10 cellular contexts compared by ENCODE assay signal in genomic region chr2:239295377-239296019, GRCh38.
A peak's percentile ranks its signal among the peaks of the same experiment; 100 is the strongest.
DNase-seq lines count a peak whose midpoint lies in the region; ATAC-seq and TF ChIP-seq lines count a peak whose summit lies in the region.
"Had no signal": no experiment of that assay in that cellular context is flagged by ENCODE, and none has a peak within 500 bp of the region (broad histone marks: within the 10 kb centered on the region; RNA-seq: fewer than 3 reads in every experiment).

No MANE protein-coding gene starts in this region.

- no peak for ATAC-seq in psoas muscle

- WGBS in psoas muscle, 3 donors = 59 to 79% (median 67%) methylated on average over 6 of the region's 6 CpGs

- H3K4me3 ChIP-seq in dorsolateral prefrontal cortex = peak overlapping the region in 16 of 59 donors; percentile 2 to 48 (median 14)
- peak overlapping the region; percentile 44 for H3K4me3 ChIP-seq in psoas muscle
- H3K4me3 ChIP-seq: prostate gland had no signal

- H3K27ac ChIP-seq in KOPT-K1 (ENCODE audit: low read depth, low read length, poor library complexity, severe bottlenecking) (peak overlapping the region; percentile 100), dorsolateral prefrontal cortex (peak overlapping the region in 58 of 59 donors; percentile 3 to 90 (median 79)), psoas muscle (peak overlapping the region; percentile 97)
- H3K27ac ChIP-seq: prostate gland had no signal

- no peak for TF ChIP-seq CTCF in dorsolateral prefrontal cortex (IDR thresholded peaks at IDR 0.05 in 54 of 56, conservative IDR thresholded peaks at IDR 0.05 in 2 of 56; ENCODE audit: low read depth in 1 of 56, partially characterized antibody in 56 of 56)
- TF ChIP-seq CTCF in psoas muscle (IDR thresholded peaks at IDR 0.05) = no peak

- intact Hi-C loops in dorsolateral prefrontal cortex (cut with DNase I) = no loop called here
- intact Hi-C loops in psoas muscle (cut with DNase I) = no loop called here

- DNase-seq in NCI-H2107 treated with DMSO at 0.1 percent for 48 hours (lab: John Stamatoyannopoulos, UW; ENCODE audit: unreplicated experiment) (peak; percentile 30), NCI-H2107 (lab: John Stamatoyannopoulos, UW) (no peak), dorsolateral prefrontal cortex (peak in 3 of 10 donors; percentile 2 to 18 (median 9)), psoas muscle (no peak), NCI-H2171 treated with DMSO at 0.1 percent for 48 hours (lab: John Stamatoyannopoulos, UW) (no peak), HT-29 (ENCODE audit: low spot score) (no peak), DMS153 treated with DMSO at 0.1 percent for 48 hours (lab: John Stamatoyannopoulos, UW; ENCODE audit: unreplicated experiment) (no peak)
- DNase-seq: 8988T had no signal

- no peaks in the 10 kb centered on the region for H3K27me3 ChIP-seq in dorsolateral prefrontal cortex
- no peaks in the 10 kb centered on the region for H3K27me3 ChIP-seq in psoas muscle (ENCODE audit: insufficient read depth in 3 of 3, low read length in 2 of 3)

- peaks cover 88% of the 10 kb centered on the region for H3K4me1 ChIP-seq in psoas muscle

- H3K36me3 ChIP-seq in KOPT-K1 (ENCODE audit: insufficient read depth, low read length) (peaks cover 61% of the 10 kb centered on the region), psoas muscle (ENCODE audit: insufficient read depth in 1 of 2, low read depth in 1 of 2) (peaks cover 0 to 12% of the 10 kb centered on the region in 2 donors)
- H3K36me3 ChIP-seq: prostate gland had no signal

- H3K9me3 ChIP-seq in KOPT-K1 (ENCODE audit: insufficient read depth, low read length, poor library complexity, severe bottlenecking) (no peaks in the 10 kb centered on the region), psoas muscle (no peaks in the 10 kb centered on the region)
- H3K9me3 ChIP-seq: prostate gland had no signal
